Comparison of ENCODE assay signal across 22 cellular contexts in the genomic region with DNA sequence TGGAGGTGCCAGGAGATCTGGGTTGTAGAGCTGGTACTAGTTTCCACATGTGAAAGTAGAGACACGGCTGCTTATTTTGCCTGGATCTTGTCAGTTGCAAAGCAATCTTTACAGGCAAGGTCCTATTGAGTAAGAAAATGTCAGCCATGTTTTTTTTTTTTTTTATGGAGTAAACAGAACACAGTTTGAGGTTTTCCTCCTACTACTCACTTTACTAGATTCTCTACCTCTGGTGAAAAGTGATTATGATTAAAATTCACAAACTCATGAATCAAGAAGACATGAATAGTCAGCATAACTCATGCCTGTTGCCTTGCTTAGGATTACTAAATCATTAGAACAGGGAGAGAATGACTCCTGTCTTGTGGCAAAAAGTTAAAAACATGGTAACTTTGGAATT.
"Had no signal": no experiment of that assay in that cellular context is flagged by ENCODE, and none has a peak within 500 bp of the region (broad histone marks: within the 10 kb centered on the region; RNA-seq: fewer than 3 reads in every experiment).

No MANE protein-coding gene starts in this region.

- H3K27ac ChIP-seq: brain microvascular endothelial cell, SK-N-MC had no signal

- H3K4me1 Mint-ChIP-seq: activated CD8-positive, alpha-beta memory T cell treated with anti-CD3 and anti-CD28 coated beads, Interleukin-2, amount 10 ng/mL, durations not matched to agents 7 days and 5 days; activated naive CD4-positive, alpha-beta T cell treated with anti-CD3 and anti-CD28 coated beads, Interleukin-2, amount 50 U/mL, for 24 hours had no signal

- H3K36me3 ChIP-seq: brain microvascular endothelial cell had no signal

- H3K4me3 ChIP-seq: SK-N-MC had no signal

- H3K9me3 Mint-ChIP-seq: activated naive CD4-positive, alpha-beta T cell treated with anti-CD3 and anti-CD28 coated beads, Interleukin-2, amount 50 U/mL, for 24 hours; activated T-cell treated with anti-CD3 and anti-CD28 coated beads, Interleukin-2, amount 50 U/mL, for 24 hours; activated T-helper 1 cell treated with anti-CD3 and anti-CD28 coated beads, Interleukin-12 subunit alpha, Interleukin-12 subunit beta, Interleukin-2, Interleukin-4 antibody, amounts not matched to agents 30 ng/mL and 10 ng/mL and 1 ng/mL, durations not matched to agents 14 hours and 24 hours and 36 hours; T-helper 2 cell treated with Interferon-gamma antibody and Interleukin-4, amounts not matched to agents 5 μg/mL and 100 μg/mL, for 36 hours had no signal

- DNase-seq: activated CD4-positive, alpha-beta T cell treated with anti-CD3 and anti-CD28 coated beads for 4 hours; activated CD4-positive, alpha-beta T cell treated with anti-CD3 and anti-CD28 coated beads, Interleukin-2, amount 50 U/mL, for 48 hours; activated CD8-positive, alpha-beta memory T cell treated with anti-CD3 and anti-CD28 coated beads, Interleukin-2, amount 10 ng/mL, durations not matched to agents 7 days and 5 days; activated effector memory CD4-positive, alpha-beta T cell treated with Interleukin-2 at 50 U/mL for 16 hours; activated naive CD4-positive, alpha-beta T cell; activated T-cell treated with anti-CD3 and anti-CD28 coated beads, Interleukin-2, amount 50 U/mL, for 24 hours; brain microvascular endothelial cell; caudate nucleus; MM.1S; NCI-H1105; NCI-H1436; NCI-H1694 treated with DMSO at 0.1 percent for 48 hours; NCI-H2029 treated with DMSO at 0.1 percent for 48 hours; NCI-H345; NCI-H510A; NCI-H526 treated with DMSO at 0.1 percent for 48 hours; RPMI8226; SW 1271 had no signal

- H3K4me3 Mint-ChIP-seq: activated CD8-positive, alpha-beta memory T cell treated with anti-CD3 and anti-CD28 coated beads, Interleukin-2, amount 10 ng/mL, durations not matched to agents 7 days and 5 days; activated naive CD4-positive, alpha-beta T cell treated with anti-CD3 and anti-CD28 coated beads, Interleukin-2, amount 50 U/mL, for 24 hours; activated T-cell treated with anti-CD3 and anti-CD28 coated beads, Interleukin-2, amount 50 U/mL, for 24 hours; activated T-helper 1 cell treated with anti-CD3 and anti-CD28 coated beads, Interleukin-12 subunit alpha, Interleukin-12 subunit beta, Interleukin-2, Interleukin-4 antibody, amounts not matched to agents 30 ng/mL and 10 ng/mL and 1 ng/mL, durations not matched to agents 14 hours and 24 hours and 36 hours; T-helper 2 cell treated with Interferon-gamma antibody and Interleukin-4, amounts not matched to agents 5 μg/mL and 100 μg/mL, for 36 hours had no signal

- H3K27ac Mint-ChIP-seq: activated CD8-positive, alpha-beta memory T cell treated with anti-CD3 and anti-CD28 coated beads, Interleukin-2, amount 10 ng/mL, durations not matched to agents 7 days and 5 days; activated naive CD4-positive, alpha-beta T cell treated with anti-CD3 and anti-CD28 coated beads, Interleukin-2, amount 50 U/mL, for 24 hours; activated T-cell treated with anti-CD3 and anti-CD28 coated beads, Interleukin-2, amount 50 U/mL, for 24 hours; activated T-helper 1 cell treated with anti-CD3 and anti-CD28 coated beads, Interleukin-12 subunit alpha, Interleukin-12 subunit beta, Interleukin-2, Interleukin-4 antibody, amounts not matched to agents 30 ng/mL and 10 ng/mL and 1 ng/mL, durations not matched to agents 14 hours and 24 hours and 36 hours; T-helper 2 cell treated with Interferon-gamma antibody and Interleukin-4, amounts not matched to agents 5 μg/mL and 100 μg/mL, for 36 hours had no signal

- H3K36me3 Mint-ChIP-seq: activated CD8-positive, alpha-beta memory T cell treated with anti-CD3 and anti-CD28 coated beads, Interleukin-2, amount 10 ng/mL, durations not matched to agents 7 days and 5 days; activated naive CD4-positive, alpha-beta T cell treated with anti-CD3 and anti-CD28 coated beads, Interleukin-2, amount 50 U/mL, for 24 hours had no signal

- H3K27me3 ChIP-seq: brain microvascular endothelial cell had no signal
